ENCODE assay signal across 10 cellular contexts in the genomic region with DNA sequence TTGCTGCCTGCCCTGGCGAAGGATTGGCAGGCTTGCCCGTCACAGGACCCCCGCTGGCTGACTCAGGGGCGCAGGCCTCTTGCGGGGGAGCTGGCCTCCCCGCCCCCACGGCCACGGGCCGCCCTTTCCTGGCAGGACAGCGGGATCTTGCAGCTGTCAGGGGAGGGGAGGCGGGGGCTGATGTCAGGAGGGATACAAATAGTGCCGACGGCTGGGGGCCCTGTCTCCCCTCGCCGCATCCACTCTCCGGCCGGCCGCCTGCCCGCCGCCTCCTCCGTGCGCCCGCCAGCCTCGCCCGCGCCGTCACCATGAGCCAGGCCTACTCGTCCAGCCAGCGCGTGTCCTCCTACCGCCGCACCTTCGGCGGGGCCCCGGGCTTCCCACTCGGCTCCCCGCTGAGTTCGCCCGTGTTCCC. TPM values are rescaled to one million over a fixed set of nuclear protein-coding genes. Genes with fewer than 3 reads are reported as not detected.
A peak's percentile ranks its signal among the peaks of the same experiment; 100 is the strongest.
DNase-seq lines count a peak whose midpoint lies in the region; ATAC-seq, FAIRE-seq and TF ChIP-seq lines count a peak whose summit lies in the region.
"Had no signal": no experiment of that assay in that cellular context is flagged by ENCODE, and none has a peak within 500 bp of the region (broad histone marks: within the 10 kb centered on the region; RNA-seq: fewer than 3 reads in every experiment).

A gene (plus strand): TSS at position 223 of the 415 bp plus-strand sequence. CDS start 86 bp downstream, at position 309.

- H3K4me2 ChIP-seq in neuronal stem cell (ENCODE audit: insufficient read depth, low read length, poor library complexity, severe bottlenecking): peak within 1 kb of the TSS; percentile 59

- no peak for FAIRE-seq in D721Med (lab: Jason Lieb, UNC)
- FAIRE-seq: endometrium had no signal

- H3K79me1 ChIP-seq in neuronal stem cell (ENCODE audit: low read depth, low read length): no peaks in the 10 kb centered on the region

- H4K91ac ChIP-seq in neuronal stem cell (ENCODE audit: low read depth, low read length, poor library complexity): no peak within 1 kb of the TSS

- H2AFZ ChIP-seq in neuronal stem cell (ENCODE audit: low read length): peak within 1 kb of the TSS; percentile 77

- no peak within 1 kb of the TSS for H4K8ac ChIP-seq in neuronal stem cell (ENCODE audit: low read depth, low read length)

- H3K9me3 Mint-ChIP-seq in stimulated activated memory B cell treated with anti-CD40 and anti-IgM and Interleukin-4, amounts not matched to agents 10 μg/mL and 1 μg/mL and 100 μg/mL, for 72 hours: no peaks in the 10 kb centered on the region
- H3K9me3 Mint-ChIP-seq: activated T-helper 1 cell treated with anti-CD3 and anti-CD28 coated beads, Interleukin-12 subunit alpha, Interleukin-12 subunit beta, Interleukin-2, Interleukin-4 antibody, amounts not matched to agents 30 ng/mL and 10 ng/mL and 1 ng/mL, durations not matched to agents 14 hours and 24 hours and 36 hours had no signal

- no peaks in the 10 kb centered on the region for H3K36me3 ChIP-seq in neuronal stem cell (replicated peaks in 1 of 2; ENCODE audit: control insufficient read depth in 2 of 2, insufficient read depth in 2 of 2, low read length in 2 of 2)
- H3K36me3 ChIP-seq: HAP-1 had no signal

- peak; percentile 68 to 78 for ATAC-seq in left cardiac atrium
- ATAC-seq in HG03280 (IDR thresholded peaks at IDR 0.05; ENCODE audit: unreplicated experiment): no peak
- no peak for ATAC-seq in stimulated activated memory B cell treated with anti-CD40 and anti-IgM and Interleukin-4, amounts not matched to agents 10 μg/mL and 1 μg/mL and 100 μg/mL, for 72 hours

- H2BK15ac ChIP-seq in neuronal stem cell (ENCODE audit: low read length): peak within 1 kb of the TSS; percentile 60

- peak within 1 kb of the TSS; percentile 50 for H3K9ac ChIP-seq in neuronal stem cell (ENCODE audit: low read depth, low read length, poor library complexity)

- no CpG with 5 or more reads among the region's 39 CpGs for WGBS in neuronal stem cell (ENCODE audit: extremely low coverage in 2 of 2, insufficient read length in 2 of 2, insufficient replicate concordance in 1 of 2), 2 donors

- no peak within 1 kb of the TSS for H3K27ac ChIP-seq in neuronal stem cell (replicated peaks; ENCODE audit: low read length)

- H3K4me3 ChIP-seq in astrocyte of the cerebellum (ENCODE audit: low read depth, low read length) (peak within 1 kb of the TSS; percentile 16), neuronal stem cell (ENCODE audit: low read length in 2 of 2) (peak within 1 kb of the TSS in 1 of 2 donors; percentile 67)
- H3K4me3 ChIP-seq: HAP-1 had no signal

- no peak within 1 kb of the TSS for H2BK120ac ChIP-seq in neuronal stem cell (ENCODE audit: low read depth, low read length)

- no peaks in the 10 kb centered on the region for H3K36me3 Mint-ChIP-seq in stimulated activated memory B cell treated with anti-CD40 and anti-IgM and Interleukin-4, amounts not matched to agents 10 μg/mL and 1 μg/mL and 100 μg/mL, for 72 hours

- H3K4me1 ChIP-seq in neuronal stem cell (ENCODE audit: control insufficient read depth in 2 of 2, insufficient read depth in 1 of 2, low read depth in 1 of 2, low read length in 2 of 2): peaks cover 3 to 18% of the 10 kb centered on the region in 2 donors

- H3K27ac Mint-ChIP-seq in stimulated activated memory B cell treated with anti-CD40 and anti-IgM and Interleukin-4, amounts not matched to agents 10 μg/mL and 1 μg/mL and 100 μg/mL, for 72 hours: no peak within 1 kb of the TSS
- H3K27ac Mint-ChIP-seq: activated T-helper 1 cell treated with anti-CD3 and anti-CD28 coated beads, Interleukin-12 subunit alpha, Interleukin-12 subunit beta, Interleukin-2, Interleukin-4 antibody, amounts not matched to agents 30 ng/mL and 10 ng/mL and 1 ng/mL, durations not matched to agents 14 hours and 24 hours and 36 hours had no signal

- peaks cover 5 to 29% (median 7%) of the 10 kb centered on the region in 3 experiments for H3K27me3 ChIP-seq in neuronal stem cell (ENCODE audit: control insufficient read depth in 3 of 3, insufficient read depth in 3 of 3, low read depth in 1 of 3, low read length in 3 of 3)

- peak within 1 kb of the TSS; percentile 70 for H2AK5ac ChIP-seq in neuronal stem cell (ENCODE audit: low read depth, low read length)

- in situ Hi-C loops in astrocyte of the cerebellum (cut with HindIII; ENCODE audit: low sequenced_read_pairs): loop anchor here (25.0 kb wide), 1 partner anchor 119 kb away; a partner anchor contains a TSS

- H3K27me3 Mint-ChIP-seq in stimulated activated memory B cell treated with anti-CD40 and anti-IgM and Interleukin-4, amounts not matched to agents 10 μg/mL and 1 μg/mL and 100 μg/mL, for 72 hours: peaks cover 75% of the 10 kb centered on the region

- DNase-seq in astrocyte of the cerebellum (ENCODE audit: low read depth) (no peak), left cardiac atrium (peak; percentile 70), neuronal stem cell (ENCODE audit: low spot score) (no peak), ureter (ENCODE audit: low spot score) (peak; percentile 81), D721Med (ENCODE audit: insufficient read length, low spot score) (no peak)

- H3K4me3 Mint-ChIP-seq in stimulated activated memory B cell treated with anti-CD40 and anti-IgM and Interleukin-4, amounts not matched to agents 10 μg/mL and 1 μg/mL and 100 μg/mL, for 72 hours: no peak within 1 kb of the TSS
- H3K4me3 Mint-ChIP-seq: activated T-helper 1 cell treated with anti-CD3 and anti-CD28 coated beads, Interleukin-12 subunit alpha, Interleukin-12 subunit beta, Interleukin-2, Interleukin-4 antibody, amounts not matched to agents 30 ng/mL and 10 ng/mL and 1 ng/mL, durations not matched to agents 14 hours and 24 hours and 36 hours had no signal

- H3K23ac ChIP-seq in neuronal stem cell (ENCODE audit: low read depth, low read length, poor library complexity): peak within 1 kb of the TSS; percentile 21

- no peaks in the 10 kb centered on the region for H3K4me1 Mint-ChIP-seq in stimulated activated memory B cell treated with anti-CD40 and anti-IgM and Interleukin-4, amounts not matched to agents 10 μg/mL and 1 μg/mL and 100 μg/mL, for 72 hours

- intact Hi-C loops in left cardiac atrium (cut with DNase I): loop anchor here in 1 of 2 donors (2.0 to 10.0 kb wide), 2 partner anchors 13 to 227 kb away; no protein-coding TSS in a partner anchor

- no peak within 1 kb of the TSS for H2BK5ac ChIP-seq in neuronal stem cell (ENCODE audit: low read length)

- no peak within 1 kb of the TSS for H2BK12ac ChIP-seq in neuronal stem cell (ENCODE audit: low read length)

- peak within 1 kb of the TSS; percentile 64 for H3K14ac ChIP-seq in neuronal stem cell (ENCODE audit: low read length)

- peak within 1 kb of the TSS; percentile 91 for H3K18ac ChIP-seq in neuronal stem cell (ENCODE audit: low read length)

- no peak within 1 kb of the TSS for H3K4ac ChIP-seq in neuronal stem cell (ENCODE audit: low read length)

- TF ChIP-seq CTCF in astrocyte of the cerebellum (IDR thresholded peaks at IDR 0.05; ENCODE audit: low read depth, low read length, missing control alignments) (no peak), D721Med (IDR thresholded peaks at IDR 0.05; ENCODE audit: insufficient read depth, missing control alignments) (no peak)

- H3K9me3 ChIP-seq in neuronal stem cell (replicated peaks in 1 of 2; ENCODE audit: control insufficient read depth in 2 of 2, insufficient read depth in 1 of 2, low read depth in 1 of 2, low read length in 2 of 2): peaks cover 0 to under 1% of the 10 kb centered on the region in 2 donors
- H3K9me3 ChIP-seq: HAP-1 had no signal

RNA-seq across cellular contexts. Expression of the gene that starts here (rescaled TPM):
- total RNA-seq in left cardiac atrium (1,000 to 10,000 TPM; 5,895 to 7,519 TPM), ureter (1,211 TPM)
- polyA plus RNA-seq in neuronal stem cell (2013, experiment 1 of 2): 0.24 TPM
- 0.39 TPM for polyA plus RNA-seq in neuronal stem cell (2013, experiment 2 of 2)
- total RNA-seq: activated T-helper 1 cell treated with anti-CD3 and anti-CD28 coated beads, Interleukin-12 subunit alpha, Interleukin-12 subunit beta, Interleukin-2, Interleukin-4 antibody, amounts not matched to agents 30 ng/mL and 10 ng/mL and 1 ng/mL, durations not matched to agents 14 hours and 24 hours and 36 hours had no signal

Comparison
In these comparisons a context has a peak if more than half of its experiments do, and no peak if none do; other contexts are left out.
1. DNase-seq: peak in left cardiac atrium (single experiment) and ureter (single experiment); none in astrocyte of the cerebellum (single experiment), neuronal stem cell (single experiment) and D721Med (single experiment).
2. ATAC-seq: peak in left cardiac atrium (2 of 2); none in HG03280 (single experiment) and stimulated activated memory B cell treated with anti-CD40 and anti-IgM and Interleukin-4, amounts not matched to agents 10 μg/mL and 1 μg/mL and 100 μg/mL, for 72 hours (single experiment).